ENCODE assay signal across 24 cellular contexts in the genomic region with DNA sequence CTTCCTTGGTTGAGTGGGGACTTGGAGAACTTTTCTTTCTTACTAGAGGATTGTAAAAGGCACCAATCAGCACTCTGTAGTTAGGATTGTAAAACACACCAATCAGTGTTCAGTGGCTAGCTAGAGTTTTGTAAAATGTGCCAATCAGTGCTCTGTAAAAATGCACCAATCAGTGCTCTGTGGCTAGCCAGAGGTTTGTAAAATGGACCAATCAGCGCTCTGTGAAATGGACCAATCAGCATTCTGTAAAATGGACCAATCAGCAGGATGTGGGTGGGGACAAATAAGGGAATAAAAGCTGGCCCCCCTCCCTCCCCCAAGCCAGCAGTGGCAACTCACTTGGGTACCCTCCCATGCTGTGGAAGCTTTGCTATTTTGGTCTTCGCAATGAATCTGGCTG. TPM values are rescaled to one million over a fixed set of nuclear protein-coding genes. Genes with fewer than 3 reads are reported as not detected.
DNase-seq lines count a peak whose midpoint lies in the region; ATAC-seq, FAIRE-seq and TF ChIP-seq lines count a peak whose summit lies in the region.
"Had no signal": no experiment of that assay in that cellular context is flagged by ENCODE, and none has a peak within 500 bp of the region (broad histone marks: within the 10 kb centered on the region; RNA-seq: fewer than 3 reads in every experiment).

No MANE protein-coding gene starts in this region.

- H4K20me1 ChIP-seq in IMR-90 (ENCODE audit: insufficient read depth, low read length), result no peaks in the 10 kb centered on the region
- no peaks in the 10 kb centered on the region for H4K20me1 ChIP-seq in astrocyte (ENCODE audit: insufficient read depth, low read length)

- no peak overlapping the region for H3K27ac Mint-ChIP-seq in activated CD4-positive, alpha-beta memory T cell treated with anti-CD3 and anti-CD28 coated beads for 36 hours
- no peak overlapping the region for H3K27ac Mint-ChIP-seq in activated CD4-positive, alpha-beta memory T cell treated with anti-CD3 and anti-CD28 coated beads, Interleukin-2, amount 10 ng/mL, durations not matched to agents 7 days and 5 days
- H3K27ac Mint-ChIP-seq in astrocyte (ENCODE audit: unreplicated experiment), result peak overlapping the region; percentile 36
- H3K27ac Mint-ChIP-seq: B cell, HFFc6 had no signal

- H3K27ac ChIP-seq in IMR-90 (ENCODE audit: insufficient read depth, low read length) (no peak overlapping the region), astrocyte (ENCODE audit: low read depth, low read length) (no peak overlapping the region)
- H3K27ac ChIP-seq: HL-60, KMS-11 had no signal

- TF ChIP-seq CTCF in IMR-90 (conservative IDR thresholded peaks at IDR 0.05; ENCODE audit: low read depth, low read length), result no peak
- no peak for TF ChIP-seq CTCF in astrocyte (IDR thresholded peaks at IDR 0.05; ENCODE audit: insufficient read depth, low read depth, low read length)

- peaks cover 2% of the 10 kb centered on the region; the same call in 1 of the 2 replicates for H3K9me1 ChIP-seq in IMR-90 (ENCODE audit: insufficient read depth, low read length)

- H2BK15ac ChIP-seq in IMR-90 (ENCODE audit: low read depth, low read length), result no peak overlapping the region

- H3K4me2 ChIP-seq in IMR-90 (ENCODE audit: low read depth, low read length), result no peak overlapping the region
- peak overlapping the region; percentile 30 for H3K4me2 ChIP-seq in astrocyte (ENCODE audit: low read length)
- H3K4me2 ChIP-seq: KMS-11 had no signal

- H3K27me3 ChIP-seq in IMR-90 (ENCODE audit: control insufficient read depth, insufficient read depth, low read length) (no peaks in the 10 kb centered on the region), astrocyte (ENCODE audit: insufficient read depth, low read length) (no peaks in the 10 kb centered on the region)

- H3K4me1 ChIP-seq in IMR-90 (ENCODE audit: control insufficient read depth, insufficient read depth, low read length), result peaks cover 2% of the 10 kb centered on the region; the same call in 1 of the 2 replicates
- no peaks in the 10 kb centered on the region for H3K4me1 ChIP-seq in astrocyte (ENCODE audit: insufficient read depth, low read length)

- WGBS in IMR-90 (ENCODE audit: extremely low coverage in 2 of 2, insufficient read length in 1 of 2), 2 experiments, result 100% methylated on average over 1 of the region's 2 CpGs; no CpG with 5 or more reads in 1 of the 2 experiments

- DNase-seq in activated CD4-positive, alpha-beta memory T cell treated with anti-CD3 and anti-CD28 coated beads for 36 hours, result peak; percentile 15
- no peak for DNase-seq in activated CD4-positive, alpha-beta memory T cell treated with anti-CD3 and anti-CD28 coated beads, Interleukin-2, amount 10 ng/mL, durations not matched to agents 7 days and 5 days
- DNase-seq in IMR-90 (no peak), astrocyte (ENCODE audit: low read depth) (no peak), posterior vena cava (ENCODE audit: low spot score) (peak; percentile 10)
- DNase-seq: H7, HFFc6, NCI-H1105 treated with DMSO at 0.1 percent for 48 hours, NCI-H2029 treated with DMSO at 0.1 percent for 48 hours, NCI-H226, NCI-H524, PC-3, Right ventricle myocardium superior, SW 1271 had no signal

- H3K4ac ChIP-seq in IMR-90 (ENCODE audit: low read depth, low read length), result no peak overlapping the region

- H2AK9ac ChIP-seq in IMR-90 (replicated peaks; ENCODE audit: low read depth, low read length, poor library complexity), result no peak overlapping the region

- BruUV-seq in IMR-90 (replicated peaks; lab: Mats Ljungman, UMichigan), result no TSS peak

- dilution Hi-C loops in IMR-90 (cut with HindIII; ENCODE audit: low sequenced_read_pairs, unreplicated experiment), result no loop called here

- 0 out of 4 replicates have a peak, but pooled peaks cover 0 to under 1% of the 10 kb centered on the region in 2 experiments for H3K79me1 ChIP-seq in IMR-90 (ENCODE audit: low read depth in 1 of 2, low read length in 2 of 2)

- no peaks in the 10 kb centered on the region for H3K79me2 ChIP-seq in astrocyte (ENCODE audit: insufficient read depth, low read length)

- H3K56ac ChIP-seq in IMR-90 (ENCODE audit: extremely low read depth, insufficient read depth, low read length), result no peak overlapping the region

- no peak overlapping the region for H2AK5ac ChIP-seq in IMR-90 (ENCODE audit: low read depth, low read length)

- H3K9me3 ChIP-seq in IMR-90 (ENCODE audit: control insufficient read depth, insufficient read depth, low read length), result no peaks in the 10 kb centered on the region
- H3K9me3 ChIP-seq in astrocyte (ENCODE audit: insufficient read depth, low read depth, low read length), result no peaks in the 10 kb centered on the region

- in situ Hi-C loops in IMR-90 (cut with MboI; ENCODE audit: low sequenced_read_pairs), result no loop called here

- H3K36me3 Mint-ChIP-seq in activated CD4-positive, alpha-beta memory T cell treated with anti-CD3 and anti-CD28 coated beads for 36 hours, result no peaks in the 10 kb centered on the region
- no peaks in the 10 kb centered on the region for H3K36me3 Mint-ChIP-seq in activated CD4-positive, alpha-beta memory T cell treated with anti-CD3 and anti-CD28 coated beads, Interleukin-2, amount 10 ng/mL, durations not matched to agents 7 days and 5 days (ENCODE audit: low read depth)
- no peaks in the 10 kb centered on the region for H3K36me3 Mint-ChIP-seq in astrocyte (ENCODE audit: low read depth, unreplicated experiment)
- H3K36me3 Mint-ChIP-seq: CD14-positive monocyte had no signal

- no peak overlapping the region for H3K18ac ChIP-seq in IMR-90 (ENCODE audit: low read depth, low read length)

- peaks cover 4% of the 10 kb centered on the region for H3K9me3 Mint-ChIP-seq in activated CD4-positive, alpha-beta memory T cell treated with anti-CD3 and anti-CD28 coated beads for 36 hours
- H3K9me3 Mint-ChIP-seq in activated CD4-positive, alpha-beta memory T cell treated with anti-CD3 and anti-CD28 coated beads, Interleukin-2, amount 10 ng/mL, durations not matched to agents 7 days and 5 days, result no peaks in the 10 kb centered on the region
- peaks cover 2% of the 10 kb centered on the region for H3K9me3 Mint-ChIP-seq in astrocyte (ENCODE audit: unreplicated experiment)
- H3K9me3 Mint-ChIP-seq: HFFc6 had no signal

- H2BK5ac ChIP-seq in IMR-90 (ENCODE audit: low read depth, low read length, poor library complexity, severe bottlenecking), result no peak overlapping the region

- H4K5ac ChIP-seq in IMR-90 (ENCODE audit: low read depth, low read length), result no peak overlapping the region

- peaks cover 2% of the 10 kb centered on the region for H3K4me1 Mint-ChIP-seq in activated CD4-positive, alpha-beta memory T cell treated with anti-CD3 and anti-CD28 coated beads for 36 hours (ENCODE audit: low read depth)
- peaks cover 2% of the 10 kb centered on the region for H3K4me1 Mint-ChIP-seq in activated CD4-positive, alpha-beta memory T cell treated with anti-CD3 and anti-CD28 coated beads, Interleukin-2, amount 10 ng/mL, durations not matched to agents 7 days and 5 days
- H3K4me1 Mint-ChIP-seq in astrocyte (ENCODE audit: low read depth, unreplicated experiment), result peaks cover 2% of the 10 kb centered on the region

- no peak overlapping the region for H2BK20ac ChIP-seq in IMR-90 (ENCODE audit: low read depth, low read length)

- no peak overlapping the region for H3K4me3 Mint-ChIP-seq in activated CD4-positive, alpha-beta memory T cell treated with anti-CD3 and anti-CD28 coated beads for 36 hours
- no peak overlapping the region for H3K4me3 Mint-ChIP-seq in activated CD4-positive, alpha-beta memory T cell treated with anti-CD3 and anti-CD28 coated beads, Interleukin-2, amount 10 ng/mL, durations not matched to agents 7 days and 5 days
- no peak overlapping the region for H3K4me3 Mint-ChIP-seq in astrocyte (ENCODE audit: unreplicated experiment)
- H3K4me3 Mint-ChIP-seq: B cell, CD14-positive monocyte, HFFc6 had no signal

- H2AFZ ChIP-seq in IMR-90 (replicated peaks; ENCODE audit: low read length, poor library complexity) (peak overlapping the region; percentile 49), astrocyte (ENCODE audit: low read depth, low read length) (peak overlapping the region; percentile 56)

- H4K8ac ChIP-seq in IMR-90 (ENCODE audit: low read depth in 2 of 2, low read length in 2 of 2), result no peak overlapping the region

- POLR2A ChIA-PET in activated CD4-positive, alpha-beta memory T cell treated with anti-CD3 and anti-CD28 coated beads for 36 hours (lab: Charles Lee), result no interaction called here
- POLR2A ChIA-PET in activated CD4-positive, alpha-beta memory T cell treated with anti-CD3 and anti-CD28 coated beads, Interleukin-2, amount 10 ng/mL, durations not matched to agents 7 days and 5 days (lab: Charles Lee), result interaction anchor here (1.0 kb wide), 1 partner anchor 47 kb away, joined by 3 read pairs; no protein-coding TSS in a partner anchor
- POLR2A ChIA-PET in IMR-90 (lab: Charles Lee; ENCODE audit: unreplicated experiment), result no interaction called here

- intact Hi-C loops in activated CD4-positive, alpha-beta memory T cell treated with anti-CD3 and anti-CD28 coated beads for 36 hours (cut with micrococcal nuclease), result no loop called here
- intact Hi-C loops in IMR-90 (cut with micrococcal nuclease) (no loop called here), posterior vena cava (cut with DNase I) (no loop called here)

- H3K27me3 Mint-ChIP-seq in activated CD4-positive, alpha-beta memory T cell treated with anti-CD3 and anti-CD28 coated beads for 36 hours, result peaks cover 2% of the 10 kb centered on the region
- H3K27me3 Mint-ChIP-seq in activated CD4-positive, alpha-beta memory T cell treated with anti-CD3 and anti-CD28 coated beads, Interleukin-2, amount 10 ng/mL, durations not matched to agents 7 days and 5 days, result peaks cover 7% of the 10 kb centered on the region
- H3K27me3 Mint-ChIP-seq in astrocyte (ENCODE audit: low read depth, unreplicated experiment), result no peaks in the 10 kb centered on the region

- no peak for TF ChIP-seq POLR2A in IMR-90 (IDR thresholded peaks at IDR 0.05; ENCODE audit: low read depth, low read length)

- H3K4me3 ChIP-seq in IMR-90 (ENCODE audit: insufficient read depth, low read depth, low read length) (no peak overlapping the region), astrocyte (ENCODE audit: insufficient read depth, low read depth, low read length) (no peak overlapping the region)

- no peak for FAIRE-seq in astrocyte (lab: Jason Lieb, UNC)
- FAIRE-seq: A204.1, G401.6, GM19239 had no signal

- CTCF ChIA-PET in activated CD4-positive, alpha-beta memory T cell treated with anti-CD3 and anti-CD28 coated beads for 36 hours (lab: Charles Lee), result no interaction called here
- CTCF ChIA-PET in activated CD4-positive, alpha-beta memory T cell treated with anti-CD3 and anti-CD28 coated beads, Interleukin-2, amount 10 ng/mL, durations not matched to agents 7 days and 5 days (lab: Charles Lee), result no interaction called here
- CTCF ChIA-PET in IMR-90 (lab: Yijun Ruan, JAX), result no interaction called here

- no peaks in the 10 kb centered on the region for H3K36me3 ChIP-seq in IMR-90 (ENCODE audit: control insufficient read depth, insufficient read depth, low read length)
- H3K36me3 ChIP-seq in astrocyte (ENCODE audit: insufficient read depth, low read length), result no peaks in the 10 kb centered on the region

- no peak for TF ChIP-seq RAD21 in IMR-90 (IDR thresholded peaks at IDR 0.05; ENCODE audit: low read length)

- no peak overlapping the region for H2BK120ac ChIP-seq in IMR-90 (ENCODE audit: low read depth, low read length)

- H3K14ac ChIP-seq in IMR-90 (replicated peaks; ENCODE audit: low read depth, low read length), result no peak overlapping the region

- no peak overlapping the region for H3K23ac ChIP-seq in IMR-90 (ENCODE audit: low read depth, low read length)

- no peak overlapping the region for H4K91ac ChIP-seq in IMR-90 (ENCODE audit: insufficient read depth, low read depth, low read length)

- no peak for ATAC-seq in IMR-90 (ENCODE audit: low read depth)
- no peak for ATAC-seq in HG03442 (IDR thresholded peaks at IDR 0.05; ENCODE audit: unreplicated experiment)
- no peak for ATAC-seq in GM21528 (IDR thresholded peaks at IDR 0.05; ENCODE audit: low FRiP score, unreplicated experiment)
- ATAC-seq in HG02885 (IDR thresholded peaks at IDR 0.05; ENCODE audit: poor library complexity, unreplicated experiment), result no peak
- ATAC-seq: PC-3 had no signal

- H3K9ac ChIP-seq in IMR-90 (ENCODE audit: low read depth, low read length) (no peak overlapping the region), astrocyte (ENCODE audit: low read length) (no peak overlapping the region)
- H3K9ac ChIP-seq: KMS-11 had no signal

RNA-seq across cellular contexts. Expression of gene DRG1, which starts 5.5 kb away (rescaled TPM):
- 100 to 1,000 TPM in 1 of 2 experiments, 10 to 100 TPM in 1; 97.1 to 116 TPM for total RNA-seq in activated CD4-positive, alpha-beta memory T cell treated with anti-CD3 and anti-CD28 coated beads for 36 hours
- total RNA-seq in activated CD4-positive, alpha-beta memory T cell treated with anti-CD3 and anti-CD28 coated beads, Interleukin-2, amount 10 ng/mL, durations not matched to agents 7 days and 5 days, result 10 to 100 TPM; 73.4 to 86.4 TPM
- 141 and 156 TPM in 2 replicates for total RNA-seq in IMR-90 (2012; rRNA removed)
- 52.7 and 54.8 TPM in 2 replicates for polyA plus RNA-seq in IMR-90 (2012; rRNA removed)
- 19.3 and 25.3 TPM in 2 replicates for polyA plus RNA-seq in IMR-90 (2012; cell fraction: cytosol; rRNA removed)
- polyA plus RNA-seq in IMR-90 (2012; cell fraction: nucleus; rRNA removed; ENCODE audit: low replicate concordance), result 7.0 and 33.3 TPM in 2 replicates
- 56.7 and 59.6 TPM in 2 replicates for total RNA-seq in astrocyte
- total RNA-seq in posterior vena cava, result 10 to 100 TPM; 37.8 to 40.3 TPM

RNA-seq across cellular contexts. Expression of gene PATZ1, which starts 47.7 kb away (rescaled TPM):
- total RNA-seq in activated CD4-positive, alpha-beta memory T cell treated with anti-CD3 and anti-CD28 coated beads for 36 hours, result 10 to 100 TPM; 19.8 to 20.0 TPM
- 10 to 100 TPM; 18.6 to 19.5 TPM for total RNA-seq in activated CD4-positive, alpha-beta memory T cell treated with anti-CD3 and anti-CD28 coated beads, Interleukin-2, amount 10 ng/mL, durations not matched to agents 7 days and 5 days
- total RNA-seq in IMR-90 (2012; rRNA removed) (6.4 and 6.5 TPM in 2 replicates), astrocyte (20.1 and 24.0 TPM in 2 replicates), posterior vena cava (10 to 100 TPM; 10.8 to 14.9 TPM)
- polyA plus RNA-seq in IMR-90 (2012; rRNA removed), result 9.2 and 10.5 TPM in 2 replicates
- 6.3 and 9.1 TPM in 2 replicates for polyA plus RNA-seq in IMR-90 (2012; cell fraction: cytosol; rRNA removed)
- 10.8 and 17.0 TPM in 2 replicates for polyA plus RNA-seq in IMR-90 (2012; cell fraction: nucleus; rRNA removed; ENCODE audit: low replicate concordance)

Comparison
In these comparisons a context has a peak if more than half of its experiments do, and no peak if none do; other contexts are left out.
1. DNase-seq: peak in activated CD4-positive, alpha-beta memory T cell treated with anti-CD3 and anti-CD28 coated beads for 36 hours (single experiment) and posterior vena cava (single experiment); none in activated CD4-positive, alpha-beta memory T cell treated with anti-CD3 and anti-CD28 coated beads, Interleukin-2, amount 10 ng/mL, durations not matched to agents 7 days and 5 days (single experiment), IMR-90 (single experiment) and astrocyte (single experiment).